Comparison of ENCODE assay signal across 15 cellular contexts in genomic region chr4:98627883-98628282, GRCh38. TPM values are rescaled to one million over a fixed set of nuclear protein-coding genes. Genes with fewer than 3 reads are reported as not detected.
DNase-seq lines count a peak whose midpoint lies in the region; ATAC-seq and TF ChIP-seq lines count a peak whose summit lies in the region.
"Had no signal": no experiment of that assay in that cellular context is flagged by ENCODE, and none has a peak within 500 bp of the region (broad histone marks: within the 10 kb centered on the region; RNA-seq: fewer than 3 reads in every experiment).

No MANE protein-coding gene starts in this region.

- no peaks in the 10 kb centered on the region for H3K36me3 Mint-ChIP-seq in MCF 10A (ENCODE audit: insufficient read depth, unreplicated experiment)
- H3K36me3 Mint-ChIP-seq in brain, result peaks cover 15% of the 10 kb centered on the region

- DNase-seq in MCF 10A (ENCODE audit: unreplicated experiment), result peak; percentile 23
- DNase-seq in breast epithelium (ENCODE audit: low spot score in 2 of 2), result no peak
- no peak for DNase-seq in heart left ventricle
- peak; percentile 77 for DNase-seq in superior temporal gyrus (ENCODE audit: extremely low spot score)
- no peak for DNase-seq in stimulated activated CD4-positive, alpha-beta T cell treated with anti-CD3 and anti-CD28 coated beads, Interleukin-4, amount 100 ng/mL, for 24 hours
- DNase-seq: activated T-cell treated with anti-CD3 and anti-CD28 coated beads, Interleukin-2, amount 50 U/mL, for 48 hours; BE2C; NCI-H187; Peyer's patch; tibial artery had no signal

- intact Hi-C loops in MCF 10A (cut with micrococcal nuclease) (loop anchor here (1.0 kb wide), 1 partner anchor 161 kb away; no protein-coding TSS in a partner anchor), breast epithelium (cut with DNase I; ENCODE audit: low total_unique reads) (no loop called here), heart left ventricle (cut with DNase I) (loop anchor here in 2 of 10 donors (10.0 kb wide), 1 partner anchor 163 kb away; no protein-coding TSS in a partner anchor)

- H3K4me3 Mint-ChIP-seq in MCF 10A (ENCODE audit: unreplicated experiment) (no peak overlapping the region), brain (peak overlapping the region in 4 of 5 experiments; percentile 49 to 74 (median 54))
- H3K4me3 Mint-ChIP-seq: dendritic cell treated with granulocyte-macrophage colony-stimulating factor and Interleukin-4, amounts not matched to agents 40 ng/mL and 50 ng/mL, for 4 days; neural crest cell had no signal

- H3K4me1 Mint-ChIP-seq in MCF 10A (ENCODE audit: insufficient read depth, unreplicated experiment) (peaks cover 36% of the 10 kb centered on the region), brain (peaks cover 90% of the 10 kb centered on the region)

- H3K4me1 ChIP-seq in breast epithelium (no peaks in the 10 kb centered on the region), heart left ventricle (peaks cover 0 to 35% (median 5%) of the 10 kb centered on the region in 12 donors)
- H3K4me1 ChIP-seq: BE2C, Peyer's patch had no signal

- 27 to 41% (median 34%) methylated on average over 2 of the region's 2 CpGs for WGBS in heart left ventricle, 4 donors

- H3K9me3 ChIP-seq in breast epithelium (no peaks in the 10 kb centered on the region), heart left ventricle (no peaks in the 10 kb centered on the region)
- H3K9me3 ChIP-seq: BE2C, Peyer's patch, tibial artery had no signal

- peak overlapping the region; percentile 13 for H3K27ac Mint-ChIP-seq in MCF 10A (ENCODE audit: low read depth, unreplicated experiment)
- peak overlapping the region; percentile 7 to 94 (median 91) for H3K27ac Mint-ChIP-seq in brain
- H3K27ac Mint-ChIP-seq: dendritic cell treated with granulocyte-macrophage colony-stimulating factor and Interleukin-4, amounts not matched to agents 40 ng/mL and 50 ng/mL, for 4 days had no signal

- no peaks in the 10 kb centered on the region for H3K9me3 Mint-ChIP-seq in MCF 10A (ENCODE audit: unreplicated experiment)
- H3K9me3 Mint-ChIP-seq in brain, result peaks cover 5 to 9% (median 5%) of the 10 kb centered on the region in 5 experiments
- H3K9me3 Mint-ChIP-seq: dendritic cell treated with granulocyte-macrophage colony-stimulating factor and Interleukin-4, amounts not matched to agents 40 ng/mL and 50 ng/mL, for 4 days; neural crest cell had no signal

- H3K27me3 Mint-ChIP-seq in MCF 10A (ENCODE audit: insufficient read depth, unreplicated experiment) (no peaks in the 10 kb centered on the region), brain (no peaks in the 10 kb centered on the region)
- H3K27me3 Mint-ChIP-seq: dendritic cell treated with granulocyte-macrophage colony-stimulating factor and Interleukin-4, amounts not matched to agents 40 ng/mL and 50 ng/mL, for 4 days had no signal

- TF ChIP-seq CTCF in MCF 10A (IDR thresholded peaks at IDR 0.05; ENCODE audit: unreplicated experiment) (no peak), breast epithelium (IDR thresholded peaks at IDR 0.05) (no peak), brain (conservative IDR thresholded peaks at IDR 0.05) (no peak), heart left ventricle (IDR thresholded peaks at IDR 0.05) (peak in 2 of 12 donors; percentile 16 to 20)

- H3K4me3 ChIP-seq in breast epithelium (no peak overlapping the region), heart left ventricle (no peak overlapping the region)
- H3K4me3 ChIP-seq: Peyer's patch, tibial artery had no signal

- H3K27ac ChIP-seq in breast epithelium (no peak overlapping the region), heart left ventricle (peak overlapping the region in 1 of 12 donors; percentile 9)
- H3K27ac ChIP-seq: Peyer's patch had no signal

- POLR2A ChIA-PET in MCF 10A (lab: Yijun Ruan, JAX), result interaction anchor here (0.7 to 1.0 kb wide), 3 partner anchors 19 to 247 kb away, joined by 3 to 6 read pairs (median 3); no protein-coding TSS in a partner anchor

- CTCF ChIA-PET in MCF 10A (lab: Yijun Ruan, JAX), result no interaction called here

- H3K36me3 ChIP-seq in breast epithelium, result no peaks in the 10 kb centered on the region
- no peaks in the 10 kb centered on the region for H3K36me3 ChIP-seq in heart left ventricle
- H3K36me3 ChIP-seq: BE2C, Peyer's patch, tibial artery had no signal

- H3K27me3 ChIP-seq in breast epithelium (no peaks in the 10 kb centered on the region), heart left ventricle (no peaks in the 10 kb centered on the region)
- H3K27me3 ChIP-seq: BE2C, Peyer's patch, tibial artery had no signal

- ATAC-seq in heart left ventricle (peak; percentile 37 to 63 (median 53)), GM19395 (IDR thresholded peaks at IDR 0.05; ENCODE audit: unreplicated experiment) (no peak), HG02798 (IDR thresholded peaks at IDR 0.05; ENCODE audit: poor library complexity, unreplicated experiment) (no peak)

- no peak for TF ChIP-seq POLR2A in breast epithelium (IDR thresholded peaks at IDR 0.05)
- no peak for TF ChIP-seq POLR2A in heart left ventricle (IDR thresholded peaks at IDR 0.05)

- no TSS peak for BruUV-seq in MCF 10A (replicated peaks; lab: Mats Ljungman, UMichigan)

RNA-seq across cellular contexts. Expression of gene TSPAN5, which starts 30.5 kb away (rescaled TPM):
- total RNA-seq in MCF 10A (2022) (18.5 and 19.8 TPM in 2 replicates), breast epithelium (10 to 100 TPM in 2 of 3 donors, 1 to 10 TPM in 1; 1.9 to 17.7 (median 12.8) TPM), heart left ventricle (10 to 100 TPM in 1 of 9 donors, 1 to 10 TPM in 8; 1.6 to 10.2 (median 5.6) TPM)
- polyA plus RNA-seq in brain (ENCODE audit: insufficient read depth, low read depth, low replicate concordance) (18.3 TPM), heart left ventricle (1 to 10 TPM; 1.0 to 6.1 TPM)

Comparison
In these comparisons a context has a peak if more than half of its experiments do, and no peak if none do; other contexts are left out.
1. DNase-seq: peak in MCF 10A (single experiment) and superior temporal gyrus (single experiment); none in breast epithelium (0 of 2), heart left ventricle (0 of 5) and stimulated activated CD4-positive, alpha-beta T cell treated with anti-CD3 and anti-CD28 coated beads, Interleukin-4, amount 100 ng/mL, for 24 hours (single experiment).
2. ATAC-seq: peak in heart left ventricle (4 of 4); none in GM19395 (single experiment) and HG02798 (single experiment).